In the genomic region with DNA sequence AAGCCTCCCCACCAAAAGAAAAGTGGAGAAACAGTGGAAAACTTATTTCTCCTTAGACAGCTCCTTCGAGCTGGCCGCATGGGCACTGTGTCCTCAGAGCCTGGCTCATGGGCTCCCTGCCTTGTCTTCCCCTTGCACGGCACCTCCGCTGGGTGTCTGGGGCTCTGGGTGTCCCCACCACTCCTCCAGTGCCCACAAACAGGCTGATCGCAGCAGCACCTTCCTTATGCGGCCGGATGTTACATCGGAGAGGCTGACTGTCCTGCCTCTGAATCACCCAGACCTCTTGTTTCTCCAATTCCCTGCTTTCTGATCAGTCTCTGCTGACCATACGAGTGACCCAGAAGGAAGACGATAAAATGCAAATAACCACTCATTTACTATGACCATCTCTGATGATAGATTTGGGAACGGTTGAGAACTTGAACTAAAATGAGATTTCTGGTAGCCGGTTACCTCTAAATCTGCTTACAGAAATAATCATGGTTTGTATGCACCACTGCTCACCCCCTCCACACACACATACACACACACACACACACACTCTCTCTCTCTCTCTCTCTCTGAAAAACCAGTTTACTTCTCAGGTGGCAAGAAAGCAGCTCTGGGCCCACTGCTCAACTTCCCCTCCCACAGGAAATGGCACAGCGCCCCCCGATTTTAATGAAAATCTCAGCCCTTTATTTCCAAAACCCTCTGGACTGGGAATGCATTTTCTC, we compare ENCODE assay signal across 21 cellular contexts.
A peak's percentile ranks its signal among the peaks of the same experiment; 100 is the strongest.
DNase-seq lines count a peak whose midpoint lies in the region; ATAC-seq, FAIRE-seq and TF ChIP-seq lines count a peak whose summit lies in the region.
"Had no signal": no experiment of that assay in that cellular context is flagged by ENCODE, and none has a peak within 500 bp of the region (broad histone marks: within the 10 kb centered on the region; RNA-seq: fewer than 3 reads in every experiment).

No MANE protein-coding gene starts in this region.

- no peak overlapping the region for H4K91ac ChIP-seq in neuronal stem cell (ENCODE audit: low read depth, low read length, poor library complexity)

- CTCF ChIA-PET in OCI-LY7 (lab: Charles Lee; ENCODE audit: unreplicated experiment): interaction anchor here (0.6 to 1.3 kb wide), 2 partner anchors 10 to 15 kb away, joined by 5 read pairs; no protein-coding TSS in a partner anchor

- H3K27ac ChIP-seq in OCI-LY7 (ENCODE audit: low read depth, low read length, poor library complexity, severe bottlenecking) (peak overlapping the region; percentile 3), neuronal stem cell (replicated peaks; ENCODE audit: low read length) (no peak overlapping the region), substantia nigra (ENCODE audit: low read depth, low read length, poor library complexity, severe bottlenecking) (no peak overlapping the region)
- H3K27ac ChIP-seq: psoas muscle, vagina had no signal

- H3K9ac ChIP-seq in neuronal stem cell (ENCODE audit: low read depth, low read length, poor library complexity): no peak overlapping the region

- no peak overlapping the region for H2BK15ac ChIP-seq in neuronal stem cell (ENCODE audit: low read length)

- H3K9me2 ChIP-seq in OCI-LY7 (ENCODE audit: insufficient read depth, low read length): no peaks in the 10 kb centered on the region

- no peak overlapping the region for H3K4ac ChIP-seq in neuronal stem cell (ENCODE audit: low read length)

- peak; percentile 69 for TF ChIP-seq CTCF in OCI-LY7 (conservative IDR thresholded peaks at IDR 0.05; ENCODE audit: low read length)

- DNase-seq in GM12892 (ENCODE audit: insufficient read length) (no peak), OCI-LY7 (ENCODE audit: low spot score) (peak; percentile 69), germinal center (ENCODE audit: low spot score) (peak; percentile 13), neuronal stem cell (ENCODE audit: low spot score) (no peak), NCI-H748 treated with DMSO at 0.1 percent for 48 hours (lab: John Stamatoyannopoulos, UW) (no peak), substantia nigra (lab: John Stamatoyannopoulos, UW) (no peak)
- DNase-seq: activated CD4-positive, CD25-positive, alpha-beta regulatory T cell treated with anti-CD3 and anti-CD28 coated beads, Interleukin-2, amount 50 U/mL, for 72 hours; activated CD8-positive, alpha-beta T cell treated with anti-CD3 and anti-CD28 coated beads, Interleukin-2, amount 10 ng/mL, durations not matched to agents 7 days and 5 days; activated naive CD4-positive, alpha-beta T cell; CD4-positive, CD25-positive, alpha-beta regulatory T cell; immature natural killer cell; left ventricle myocardium superior; NCI-H2107; NCI-H510A treated with DMSO at 0.1 percent for 48 hours; psoas muscle; T1000 had no signal

- H2AFZ ChIP-seq in OCI-LY7 (ENCODE audit: low read length) (peak overlapping the region; percentile 16; the same call in 1 of the 2 replicates), neuronal stem cell (ENCODE audit: low read length) (peak overlapping the region; percentile 78)

- no peak overlapping the region for H2BK120ac ChIP-seq in neuronal stem cell (ENCODE audit: low read depth, low read length)

- no peak for ATAC-seq in HG03565 (IDR thresholded peaks at IDR 0.05; ENCODE audit: unreplicated experiment)
- ATAC-seq in HG03045 (IDR thresholded peaks at IDR 0.05; ENCODE audit: unreplicated experiment): no peak
- ATAC-seq: activated CD8-positive, alpha-beta T cell treated with anti-CD3 and anti-CD28 coated beads, Interleukin-2, amount 10 ng/mL, durations not matched to agents 7 days and 5 days; HepG2; left ventricle myocardium superior; psoas muscle had no signal

- H4K20me1 ChIP-seq in OCI-LY7 (ENCODE audit: insufficient read depth, low read length): no peaks in the 10 kb centered on the region

- H3K4me1 ChIP-seq in OCI-LY7 (ENCODE audit: insufficient read depth, low read length, poor library complexity, severe bottlenecking) (peaks cover 23% of the 10 kb centered on the region), neuronal stem cell (ENCODE audit: control insufficient read depth in 2 of 2, insufficient read depth in 1 of 2, low read depth in 1 of 2, low read length in 2 of 2) (peaks cover 19 to 21% of the 10 kb centered on the region in 2 donors)
- H3K4me1 ChIP-seq: psoas muscle, vagina had no signal

- TF ChIP-seq POLR2A in GM12892 (IDR thresholded peaks at IDR 0.05; ENCODE audit: low read depth, low read length): no peak

- peak; percentile 79 for FAIRE-seq in GM12892 (lab: Jason Lieb, UNC)
- FAIRE-seq: G401.6, HepG2 had no signal

- H3K4me3 ChIP-seq in OCI-LY7 (ENCODE audit: low read depth, low read length, poor library complexity, severe bottlenecking) (peak overlapping the region; percentile 39), neuronal stem cell (ENCODE audit: low read length in 2 of 2) (no peak overlapping the region)
- H3K4me3 ChIP-seq: psoas muscle, vagina had no signal

- peak overlapping the region; percentile 60 for H3K4me2 ChIP-seq in OCI-LY7 (ENCODE audit: low read length)
- no peak overlapping the region for H3K4me2 ChIP-seq in neuronal stem cell (ENCODE audit: insufficient read depth, low read length, poor library complexity, severe bottlenecking)

- no peaks in the 10 kb centered on the region for H3K79me2 ChIP-seq in OCI-LY7 (ENCODE audit: insufficient read depth, low read depth, low read length)

- H2BK5ac ChIP-seq in neuronal stem cell (ENCODE audit: low read length): no peak overlapping the region

- H3K14ac ChIP-seq in neuronal stem cell (ENCODE audit: low read length): peak overlapping the region; percentile 59

- no peak overlapping the region for H3K23ac ChIP-seq in neuronal stem cell (ENCODE audit: low read depth, low read length, poor library complexity)

- H3K9me3 ChIP-seq in OCI-LY7 (ENCODE audit: low read length) (no peaks in the 10 kb centered on the region), neuronal stem cell (replicated peaks in 1 of 2; ENCODE audit: control insufficient read depth in 2 of 2, insufficient read depth in 1 of 2, low read depth in 1 of 2, low read length in 2 of 2) (no peaks in the 10 kb centered on the region)
- H3K9me3 ChIP-seq: psoas muscle, vagina had no signal

- peak overlapping the region; percentile 85 for H2BK12ac ChIP-seq in neuronal stem cell (ENCODE audit: low read length)

- H3K79me1 ChIP-seq in neuronal stem cell (ENCODE audit: low read depth, low read length): no peaks in the 10 kb centered on the region

- intact Hi-C loops in OCI-LY7 (cut with micrococcal nuclease; ENCODE audit: unreplicated experiment): no loop called here

- H3K27me3 ChIP-seq in neuronal stem cell (ENCODE audit: control insufficient read depth in 3 of 3, insufficient read depth in 3 of 3, low read depth in 1 of 3, low read length in 3 of 3): no peaks in the 10 kb centered on the region
- H3K27me3 ChIP-seq: vagina had no signal

- H3K36me3 ChIP-seq in OCI-LY7 (ENCODE audit: insufficient read depth, low read length): no peaks in the 10 kb centered on the region
- no peaks in the 10 kb centered on the region for H3K36me3 ChIP-seq in neuronal stem cell (replicated peaks in 1 of 2; ENCODE audit: control insufficient read depth in 2 of 2, insufficient read depth in 2 of 2, low read length in 2 of 2)
- H3K36me3 ChIP-seq: vagina had no signal

- no peak overlapping the region for H2AK5ac ChIP-seq in neuronal stem cell (ENCODE audit: low read depth, low read length)

- H3K18ac ChIP-seq in neuronal stem cell (ENCODE audit: low read length): peak overlapping the region; percentile 91

- no peak overlapping the region for H4K8ac ChIP-seq in neuronal stem cell (ENCODE audit: low read depth, low read length)

- BruUV-seq in OCI-LY7 (replicated peaks; lab: Mats Ljungman, UMichigan): no TSS peak

- no CpG with 5 or more reads among the region's 14 CpGs for WGBS in neuronal stem cell (ENCODE audit: extremely low coverage in 2 of 2, insufficient read length in 2 of 2, insufficient replicate concordance in 1 of 2), 2 donors

- POLR2A ChIA-PET in OCI-LY7 (lab: Charles Lee): interaction anchor here (0.7 to 1.2 kb wide), 4 partner anchors 10 to 245 kb away, joined by 3 to 5 read pairs (median 3); no protein-coding TSS in a partner anchor

Comparison
In these comparisons a context has a peak if more than half of its experiments do, and no peak if none do; other contexts are left out.
1. DNase-seq: peak in OCI-LY7 (single experiment) and germinal center (single experiment); none in GM12892 (single experiment), neuronal stem cell (single experiment), NCI-H748 treated with DMSO at 0.1 percent for 48 hours (single experiment) and substantia nigra (0 of 49).